ENCODE assay signal across 24 cellular contexts in the genomic region with DNA sequence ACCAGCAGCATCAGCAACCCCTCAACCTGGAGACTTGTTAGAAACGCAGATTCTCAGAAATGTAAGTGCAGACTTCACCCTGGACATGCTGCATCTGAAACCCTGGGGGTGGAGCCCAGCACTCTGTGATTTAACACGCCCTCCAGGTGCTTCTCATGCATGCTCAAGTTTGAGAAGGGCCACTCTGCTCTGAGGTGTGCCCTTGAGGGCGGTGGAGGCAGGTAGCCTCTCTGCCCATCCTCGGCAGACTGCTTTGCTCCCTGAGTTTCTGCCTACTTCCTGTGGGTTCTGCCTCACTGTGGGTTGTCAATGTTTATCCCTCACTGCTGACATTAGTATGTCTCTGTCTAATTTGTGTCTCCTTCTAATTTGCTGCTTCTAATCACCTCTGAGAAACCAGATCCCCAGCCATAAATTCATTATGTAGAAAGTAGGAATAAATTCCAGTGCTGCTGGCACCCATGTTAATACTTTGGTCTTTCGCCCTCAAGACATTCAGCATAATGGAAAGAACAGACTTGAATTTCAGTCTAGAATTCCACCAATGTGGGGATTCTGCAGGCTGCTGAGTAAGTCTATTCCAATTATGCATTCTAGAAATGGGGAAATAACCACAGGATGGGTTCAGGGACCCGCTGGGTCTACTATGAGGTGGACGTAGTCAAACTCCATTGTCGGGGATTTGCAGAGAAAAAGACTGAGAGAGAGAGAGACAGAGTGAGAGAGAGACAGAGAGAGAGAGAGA. TPM values are rescaled to one million over a fixed set of nuclear protein-coding genes. Genes with fewer than 3 reads are reported as not detected.
A peak's percentile ranks its signal among the peaks of the same experiment; 100 is the strongest.
DNase-seq lines count a peak whose midpoint lies in the region; ATAC-seq and TF ChIP-seq lines count a peak whose summit lies in the region.
"Had no signal": no experiment of that assay in that cellular context is flagged by ENCODE, and none has a peak within 500 bp of the region (broad histone marks: within the 10 kb centered on the region; RNA-seq: fewer than 3 reads in every experiment).

No MANE protein-coding gene starts in this region.

- H3K27ac ChIP-seq in BLaER1: 0 out of 2 replicates have a peak overlapping the region, but pooled peaks have one; percentile 20
- H3K27ac ChIP-seq: C4-2B, epithelial cell of prostate had no signal

- peaks cover 20% of the 10 kb centered on the region for H3K4me1 Mint-ChIP-seq in WTC11
- peaks cover 32% of the 10 kb centered on the region for H3K4me1 Mint-ChIP-seq in mesothelial cell of epicardium
- peaks cover 6% of the 10 kb centered on the region for H3K4me1 Mint-ChIP-seq in activated CD4-positive, alpha-beta memory T cell treated with anti-CD3 and anti-CD28 coated beads for 36 hours (ENCODE audit: low read depth)
- H3K4me1 Mint-ChIP-seq: natural killer cell had no signal

- H3K36me3 Mint-ChIP-seq in WTC11 (peaks cover 32% of the 10 kb centered on the region), mesothelial cell of epicardium (peaks cover 25% of the 10 kb centered on the region)
- peaks cover 2% of the 10 kb centered on the region for H3K36me3 Mint-ChIP-seq in activated CD4-positive, alpha-beta memory T cell treated with anti-CD3 and anti-CD28 coated beads for 36 hours
- H3K36me3 Mint-ChIP-seq: natural killer cell had no signal

- no peaks in the 10 kb centered on the region for H3K27me3 ChIP-seq in BLaER1

- H3K36me3 ChIP-seq in BLaER1: no peaks in the 10 kb centered on the region

- peak; percentile 48; the same call in 1 of the 2 replicates for ATAC-seq in WTC11
- ATAC-seq: natural killer cell had no signal

- CTCF ChIA-PET in WTC11 (lab: Charles Lee): no interaction called here
- CTCF ChIA-PET in activated CD4-positive, alpha-beta memory T cell treated with anti-CD3 and anti-CD28 coated beads for 36 hours (lab: Charles Lee): no interaction called here

- intact Hi-C loops in activated CD4-positive, alpha-beta memory T cell treated with anti-CD3 and anti-CD28 coated beads for 36 hours (cut with micrococcal nuclease): no loop called here

- peaks cover 50% of the 10 kb centered on the region for H3K9me3 ChIP-seq in BLaER1

- no peak for TF ChIP-seq CTCF in WTC11 (IDR thresholded peaks at IDR 0.05)
- no peak for TF ChIP-seq CTCF in mesothelial cell of epicardium (IDR thresholded peaks at IDR 0.05; ENCODE audit: unreplicated experiment)

- H3K9me3 Mint-ChIP-seq in WTC11: peaks cover 50% of the 10 kb centered on the region
- peaks cover 42% of the 10 kb centered on the region for H3K9me3 Mint-ChIP-seq in mesothelial cell of epicardium
- peaks cover 13% of the 10 kb centered on the region for H3K9me3 Mint-ChIP-seq in activated CD4-positive, alpha-beta memory T cell treated with anti-CD3 and anti-CD28 coated beads for 36 hours
- H3K9me3 Mint-ChIP-seq: natural killer cell had no signal

- peaks cover 44% of the 10 kb centered on the region for H3K4me1 ChIP-seq in BLaER1

- H3K4me3 Mint-ChIP-seq in WTC11 (no peak overlapping the region), mesothelial cell of epicardium (no peak overlapping the region)
- no peak overlapping the region for H3K4me3 Mint-ChIP-seq in activated CD4-positive, alpha-beta memory T cell treated with anti-CD3 and anti-CD28 coated beads for 36 hours
- H3K4me3 Mint-ChIP-seq: activated CD4-positive, alpha-beta T cell treated with anti-CD3 and anti-CD28 coated beads, Interleukin-2, amount 10 ng/mL, durations not matched to agents 7 days and 5 days; natural killer cell; T-helper 1 cell treated with Interleukin-12 subunit alpha and Interleukin-12 subunit beta and Interleukin-4 antibody, amounts not matched to agents 30 μg/mL and 1 μg/mL, for 36 hours had no signal

- H3K4me3 ChIP-seq in BLaER1: peak overlapping the region; percentile 32; the same call in 1 of the 2 replicates

- H3K27me3 Mint-ChIP-seq in WTC11 (ENCODE audit: low read depth) (peaks cover 2% of the 10 kb centered on the region; the same call in 1 of the 2 replicates), mesothelial cell of epicardium (ENCODE audit: low read depth) (no peaks in the 10 kb centered on the region)
- H3K27me3 Mint-ChIP-seq in activated CD4-positive, alpha-beta memory T cell treated with anti-CD3 and anti-CD28 coated beads for 36 hours: no peaks in the 10 kb centered on the region

- POLR2A ChIA-PET in WTC11 (lab: Charles Lee): no interaction called here
- POLR2A ChIA-PET in activated CD4-positive, alpha-beta memory T cell treated with anti-CD3 and anti-CD28 coated beads for 36 hours (lab: Charles Lee): no interaction called here

- H4K20me1 ChIP-seq in BLaER1: no peaks in the 10 kb centered on the region

- H3K27ac Mint-ChIP-seq in WTC11 (no peak overlapping the region), mesothelial cell of epicardium (peak overlapping the region; percentile 69)
- no peak overlapping the region for H3K27ac Mint-ChIP-seq in activated CD4-positive, alpha-beta memory T cell treated with anti-CD3 and anti-CD28 coated beads for 36 hours
- H3K27ac Mint-ChIP-seq: activated CD4-positive, alpha-beta T cell treated with anti-CD3 and anti-CD28 coated beads, Interleukin-2, amount 10 ng/mL, durations not matched to agents 7 days and 5 days; natural killer cell; T-helper 1 cell treated with Interleukin-12 subunit alpha and Interleukin-12 subunit beta and Interleukin-4 antibody, amounts not matched to agents 30 μg/mL and 1 μg/mL, for 36 hours had no signal

- DNase-seq in ELF-1 (ENCODE audit: low read depth, low spot score) (peak; percentile 13), WTC11 (ENCODE audit: low spot score) (no peak), mesothelial cell of epicardium (ENCODE audit: low spot score in 2 of 2, unreplicated experiment in 2 of 2) (no peak), NK-92 (lab: John Stamatoyannopoulos, UW; ENCODE audit: unreplicated experiment) (no peak), Ammon's horn (ENCODE audit: low spot score) (no peak)
- no peak for DNase-seq in activated CD8-positive, alpha-beta memory T cell treated with anti-CD3 and anti-CD28 coated beads, Interleukin-2, amount 50 U/mL, for 48 hours
- DNase-seq in activated CD4-positive, alpha-beta memory T cell treated with anti-CD3 and anti-CD28 coated beads for 36 hours: no peak
- DNase-seq: activated CD4-positive, alpha-beta T cell treated with anti-CD3 and anti-CD28 coated beads, Interleukin-2, amount 10 ng/mL, durations not matched to agents 7 days and 5 days; activated naive CD4-positive, alpha-beta T cell treated with Interleukin-2 at 50 U/mL for 16 hours; Calu3; glutamatergic neuron; natural killer cell; NCI-H1105; NCI-H2029; NCI-H2227 treated with DMSO at 0.1 percent for 48 hours; NCI-H526 treated with DMSO at 0.1 percent for 48 hours; RPMI8226; small intestine; stimulated activated CD4-positive, alpha-beta T cell treated with anti-CD3 and anti-CD28 coated beads, Interleukin-1b, Interleukin-23, amount 100 ng/mL, for 48 hours; substantia nigra had no signal

- peak overlapping the region; percentile 32 for H3K9ac ChIP-seq in BLaER1

- peak overlapping the region; percentile 86 for H3K4me2 ChIP-seq in BLaER1

TF ChIP-seq in WTC11, 78 proteins besides CTCF, POLR2A, EP300 and RAD21:
- TF ChIP-seq FOXK1 (CRISPR knock-in tag; IDR thresholded peaks at IDR 0.05) (no peak), ZNF396 (CRISPR knock-in tag; IDR thresholded peaks at IDR 0.05; ENCODE audit: borderline replicate concordance) (no peak), FOXP1 (CRISPR knock-in tag; IDR thresholded peaks at IDR 0.05; ENCODE audit: borderline replicate concordance) (no peak), RORB (CRISPR knock-in tag; IDR thresholded peaks at IDR 0.05) (no peak), NR2C2 (CRISPR knock-in tag; IDR thresholded peaks at IDR 0.05) (no peak), NFYB (CRISPR knock-in tag; conservative IDR thresholded peaks at IDR 0.05; ENCODE audit: low read depth) (no peak), CREB1 (CRISPR knock-in tag; IDR thresholded peaks at IDR 0.05) (no peak), NR3C1 (CRISPR knock-in tag; conservative IDR thresholded peaks at IDR 0.05; ENCODE audit: low read depth) (no peak), JUN (CRISPR knock-in tag; IDR thresholded peaks at IDR 0.05) (no peak), NFATC4 (CRISPR knock-in tag; IDR thresholded peaks at IDR 0.05) (no peak), MXD4 (CRISPR knock-in tag; IDR thresholded peaks at IDR 0.05; ENCODE audit: borderline replicate concordance) (no peak), MYBL2 (CRISPR knock-in tag; IDR thresholded peaks at IDR 0.05) (no peak), ELF4 (CRISPR knock-in tag; IDR thresholded peaks at IDR 0.05; ENCODE audit: low read depth) (no peak), IRF2 (CRISPR knock-in tag; IDR thresholded peaks at IDR 0.05; ENCODE audit: borderline replicate concordance, low read depth) (no peak)
- TF ChIP-seq, protein P1, sequence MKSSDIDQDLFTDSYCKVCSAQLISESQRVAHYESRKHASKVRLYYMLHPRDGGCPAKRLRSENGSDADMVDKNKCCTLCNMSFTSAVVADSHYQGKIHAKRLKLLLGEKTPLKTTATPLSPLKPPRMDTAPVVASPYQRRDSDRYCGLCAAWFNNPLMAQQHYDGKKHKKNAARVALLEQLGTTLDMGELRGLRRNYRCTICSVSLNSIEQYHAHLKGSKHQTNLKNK (CRISPR knock-in tag; IDR thresholded peaks at IDR 0.05): no peak
- TF ChIP-seq, protein P2, sequence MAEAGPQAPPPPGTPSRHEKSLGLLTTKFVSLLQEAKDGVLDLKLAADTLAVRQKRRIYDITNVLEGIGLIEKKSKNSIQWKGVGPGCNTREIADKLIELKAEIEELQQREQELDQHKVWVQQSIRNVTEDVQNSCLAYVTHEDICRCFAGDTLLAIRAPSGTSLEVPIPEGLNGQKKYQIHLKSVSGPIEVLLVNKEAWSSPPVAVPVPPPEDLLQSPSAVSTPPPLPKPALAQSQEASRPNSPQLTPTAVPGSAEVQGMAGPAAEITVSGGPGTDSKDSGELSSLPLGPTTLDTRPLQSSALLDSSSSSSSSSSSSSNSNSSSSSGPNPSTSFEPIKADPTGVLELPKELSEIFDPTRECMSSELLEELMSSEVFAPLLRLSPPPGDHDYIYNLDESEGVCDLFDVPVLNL (CRISPR knock-in tag; IDR thresholded peaks at IDR 0.05; ENCODE audit: borderline replicate concordance, low read depth): no peak
- TF ChIP-seq, protein P3, sequence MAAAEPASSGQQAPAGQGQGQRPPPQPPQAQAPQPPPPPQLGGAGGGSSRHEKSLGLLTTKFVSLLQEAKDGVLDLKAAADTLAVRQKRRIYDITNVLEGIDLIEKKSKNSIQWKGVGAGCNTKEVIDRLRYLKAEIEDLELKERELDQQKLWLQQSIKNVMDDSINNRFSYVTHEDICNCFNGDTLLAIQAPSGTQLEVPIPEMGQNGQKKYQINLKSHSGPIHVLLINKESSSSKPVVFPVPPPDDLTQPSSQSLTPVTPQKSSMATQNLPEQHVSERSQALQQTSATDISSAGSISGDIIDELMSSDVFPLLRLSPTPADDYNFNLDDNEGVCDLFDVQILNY (CRISPR knock-in tag; IDR thresholded peaks at IDR 0.05): no peak

RNA-seq across cellular contexts. Expression of a gene that starts 51.3 kb away (rescaled TPM):
- 0.14 TPM in 1 of 3 replicates, not detected in the others for total RNA-seq in WTC11 (2021)
- total RNA-seq in mesothelial cell of epicardium: 3.5 to 3.9 TPM (median 3.5 TPM) in 3 replicates
- total RNA-seq in activated CD4-positive, alpha-beta memory T cell treated with anti-CD3 and anti-CD28 coated beads for 36 hours: 1 to 10 TPM; 2.1 to 2.4 TPM
- total RNA-seq: Calu3 had no signal
